8 cellular contexts compared by ENCODE assay signal in the genomic region with DNA sequence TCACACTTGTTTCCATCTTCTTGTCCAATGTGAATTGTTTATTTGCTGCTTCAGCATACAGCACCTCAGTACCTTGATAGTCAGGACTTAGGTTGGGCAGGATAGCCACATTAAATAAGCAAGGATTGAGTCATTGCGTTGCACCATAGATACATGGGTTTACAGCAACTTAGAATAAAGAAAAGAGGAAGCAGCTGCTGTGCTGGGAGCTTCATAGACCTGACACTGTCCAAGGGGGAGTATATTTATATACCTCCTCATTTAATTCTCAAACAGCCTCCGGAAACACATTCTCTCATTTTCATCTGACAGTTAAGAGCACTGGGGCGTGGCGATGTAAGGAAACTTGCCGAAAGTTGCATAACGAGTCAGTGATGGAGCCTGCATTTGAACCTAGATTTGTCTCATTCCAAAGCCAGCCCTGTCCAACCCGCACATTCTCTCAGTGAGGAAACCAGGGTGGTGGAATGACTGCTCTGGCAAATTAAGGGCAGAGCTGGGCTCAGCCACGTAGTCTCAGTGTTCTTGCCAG. TPM values are rescaled to one million over a fixed set of nuclear protein-coding genes. Genes with fewer than 3 reads are reported as not detected.
DNase-seq lines count a peak whose midpoint lies in the region; ATAC-seq, FAIRE-seq and TF ChIP-seq lines count a peak whose summit lies in the region.

No MANE protein-coding gene starts in this region.

- peak; percentile 18 for DNase-seq in stimulated activated CD4-positive, alpha-beta T cell treated with anti-CD3 and anti-CD28 coated beads, Interleukin-1b, Interleukin-23, amount 100 ng/mL, for 48 hours
- DNase-seq in stimulated activated CD4-positive, alpha-beta T cell treated with anti-CD3 and anti-CD28 coated beads, Interleukin-2, amount 100 ng/mL, for 48 hours: no peak
- DNase-seq in fibroblast of lung (ENCODE audit: low read depth in 2 of 2): peak; percentile 59 to 65
- no peak for DNase-seq in sigmoid colon
- DNase-seq in frontal cortex (ENCODE audit: low spot score in 2 of 2): no peak
- DNase-seq in medulla oblongata (ENCODE audit: extremely low spot score): no peak

- H3K4me1 ChIP-seq in fibroblast of lung (ENCODE audit: control insufficient read depth, extremely low read depth, insufficient read depth, low read length): no peaks in the 10 kb centered on the region
- H3K4me1 ChIP-seq in sigmoid colon: peaks cover 0 to 3% (median 2%) of the 10 kb centered on the region in 4 donors

- no peaks in the 10 kb centered on the region for H4K20me1 ChIP-seq in fibroblast of lung (ENCODE audit: control insufficient read depth, extremely low read depth, insufficient read depth, low read length)

- TF ChIP-seq CTCF in fibroblast of lung (conservative IDR thresholded peaks at IDR 0.05 in 1 of 2, IDR thresholded peaks at IDR 0.05 in 1 of 2; ENCODE audit: low read depth in 1 of 2, low read length in 2 of 2) (no peak), sigmoid colon (IDR thresholded peaks at IDR 0.05) (no peak)

- H3K27ac ChIP-seq in fibroblast of lung (ENCODE audit: insufficient read depth, low read length) (no peak overlapping the region), sigmoid colon (no peak overlapping the region)

- peak; percentile 79 for ATAC-seq in HG03108 (IDR thresholded peaks at IDR 0.05; ENCODE audit: unreplicated experiment)

- no peak for FAIRE-seq in frontal cortex (lab: Jason Lieb, UNC)

- intact Hi-C loops in sigmoid colon (cut with DNase I): no loop called here

- H3K36me3 ChIP-seq in fibroblast of lung (ENCODE audit: control insufficient read depth, insufficient read depth, low read length) (no peaks in the 10 kb centered on the region), sigmoid colon (no peaks in the 10 kb centered on the region)

- H3K9me3 ChIP-seq in fibroblast of lung (ENCODE audit: control insufficient read depth, insufficient read depth, low read depth, low read length) (no peaks in the 10 kb centered on the region), sigmoid colon (no peaks in the 10 kb centered on the region)

- WGBS in sigmoid colon, 2 donors: 47 to 71% methylated on average over 8 of the region's 8 CpGs

- TF ChIP-seq EP300 in sigmoid colon (IDR thresholded peaks at IDR 0.05): no peak

- H3K9ac ChIP-seq in fibroblast of lung (ENCODE audit: insufficient read depth, low read length): no peak overlapping the region

- H3K4me2 ChIP-seq in fibroblast of lung (ENCODE audit: extremely low read depth, insufficient read depth, low read length): no peak overlapping the region

- no peak overlapping the region for H2AFZ ChIP-seq in fibroblast of lung (ENCODE audit: low read length)

- H3K4me3 ChIP-seq in fibroblast of lung (replicated peaks in 1 of 4; ENCODE audit: control extremely low read depth in 1 of 4, insufficient read depth in 1 of 4, low read depth in 3 of 4, low read length in 4 of 4): no peak overlapping the region
- H3K4me3 ChIP-seq in sigmoid colon: no peak overlapping the region

- TF ChIP-seq POLR2A in Raji (IDR thresholded peaks at IDR 0.05; ENCODE audit: insufficient read depth, low read depth, low read length) (peak; percentile 38; the same call in 1 of the 2 replicates), sigmoid colon (IDR thresholded peaks at IDR 0.05) (no peak)

- no peaks in the 10 kb centered on the region for H3K27me3 ChIP-seq in fibroblast of lung (ENCODE audit: control insufficient read depth, insufficient read depth, low read length)
- no peaks in the 10 kb centered on the region for H3K27me3 ChIP-seq in sigmoid colon

- peaks cover 15% of the 10 kb centered on the region for H3K79me2 ChIP-seq in fibroblast of lung (ENCODE audit: control insufficient read depth, insufficient read depth, low read length)

RNA-seq across cellular contexts. Expression of a gene that starts 42.2 kb away (rescaled TPM):
- total RNA-seq in fibroblast of lung: 22.9 and 44.4 TPM in 2 replicates
- 13.1 and 38.0 TPM in 2 replicates for polyA plus RNA-seq in fibroblast of lung
- 8.8 and 20.3 TPM in 2 replicates for polyA plus RNA-seq in fibroblast of lung (2012)
- 38.6 and 128 TPM in 2 replicates for polyA minus RNA-seq in fibroblast of lung (ENCODE audit: low replicate concordance)
- total RNA-seq in sigmoid colon: 10 to 100 TPM in 1 of 4 donors, 1 to 10 TPM in 3; 2.0 to 12.9 (median 2.2) TPM
- 1 to 10 TPM; 1.4 to 3.2 (median 1.8) TPM for polyA plus RNA-seq in sigmoid colon
- total RNA-seq in frontal cortex: 24.1 TPM

Comparison
In these comparisons a context has a peak if more than half of its experiments do, and no peak if none do; other contexts are left out.
1. DNase-seq: peak in stimulated activated CD4-positive, alpha-beta T cell treated with anti-CD3 and anti-CD28 coated beads, Interleukin-1b, Interleukin-23, amount 100 ng/mL, for 48 hours (single experiment) and fibroblast of lung (2 of 2); none in stimulated activated CD4-positive, alpha-beta T cell treated with anti-CD3 and anti-CD28 coated beads, Interleukin-2, amount 100 ng/mL, for 48 hours (0 of 2), sigmoid colon (single experiment), frontal cortex (0 of 2) and medulla oblongata (single experiment).